ENCODE assay signal across 1 cellular context in the genomic region with DNA sequence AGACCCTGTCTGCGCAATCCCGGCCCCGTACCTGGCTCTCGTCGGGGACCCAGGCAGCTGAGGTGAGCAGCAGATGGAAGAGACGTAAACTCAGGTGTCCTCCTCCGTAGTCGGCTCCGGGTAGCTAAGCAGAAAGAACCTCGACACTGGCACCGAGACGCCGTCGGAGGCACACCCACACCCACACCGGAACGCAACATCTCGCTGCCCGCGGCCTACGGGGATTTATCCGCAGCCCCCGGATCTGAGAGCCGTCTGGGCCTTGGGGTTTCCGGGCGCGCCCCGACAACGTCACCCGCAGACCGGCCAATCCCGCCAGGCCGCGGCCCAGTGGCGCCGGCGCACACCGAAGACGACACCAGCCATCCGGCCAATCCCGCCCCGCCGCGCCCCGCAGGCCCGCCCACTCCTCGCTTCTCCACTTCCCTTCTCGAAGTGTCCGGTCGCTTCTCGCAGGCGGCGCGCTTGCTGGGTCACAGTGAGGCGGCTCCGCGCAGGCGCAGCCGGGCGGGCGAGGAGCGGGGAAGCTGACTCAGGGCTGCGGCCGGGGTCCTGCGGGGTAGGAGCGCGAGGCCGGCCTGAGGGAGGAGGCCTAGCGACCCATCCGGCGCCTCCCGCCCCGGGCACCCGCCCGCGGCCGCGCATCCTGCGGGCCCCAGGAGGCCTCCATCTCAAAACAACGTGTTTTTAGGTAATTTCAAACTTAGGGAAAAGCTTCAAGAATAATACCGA.
A peak's percentile ranks its signal among the peaks of the same experiment; 100 is the strongest.
TF ChIP-seq lines count a peak whose summit lies in the region.

A gene with protein sequence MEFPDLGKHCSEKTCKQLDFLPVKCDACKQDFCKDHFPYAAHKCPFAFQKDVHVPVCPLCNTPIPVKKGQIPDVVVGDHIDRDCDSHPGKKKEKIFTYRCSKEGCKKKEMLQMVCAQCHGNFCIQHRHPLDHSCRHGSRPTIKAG (minus strand): TSS at position 264 of the 732 bp plus-strand sequence. CDS start 1,984 bp downstream, outside the sequence.

TF ChIP-seq in HepG2, 621 proteins besides CTCF, POLR2A, EP300 and RAD21 (continued from another document and continues in another):
- TF ChIP-seq, protein P1, sequence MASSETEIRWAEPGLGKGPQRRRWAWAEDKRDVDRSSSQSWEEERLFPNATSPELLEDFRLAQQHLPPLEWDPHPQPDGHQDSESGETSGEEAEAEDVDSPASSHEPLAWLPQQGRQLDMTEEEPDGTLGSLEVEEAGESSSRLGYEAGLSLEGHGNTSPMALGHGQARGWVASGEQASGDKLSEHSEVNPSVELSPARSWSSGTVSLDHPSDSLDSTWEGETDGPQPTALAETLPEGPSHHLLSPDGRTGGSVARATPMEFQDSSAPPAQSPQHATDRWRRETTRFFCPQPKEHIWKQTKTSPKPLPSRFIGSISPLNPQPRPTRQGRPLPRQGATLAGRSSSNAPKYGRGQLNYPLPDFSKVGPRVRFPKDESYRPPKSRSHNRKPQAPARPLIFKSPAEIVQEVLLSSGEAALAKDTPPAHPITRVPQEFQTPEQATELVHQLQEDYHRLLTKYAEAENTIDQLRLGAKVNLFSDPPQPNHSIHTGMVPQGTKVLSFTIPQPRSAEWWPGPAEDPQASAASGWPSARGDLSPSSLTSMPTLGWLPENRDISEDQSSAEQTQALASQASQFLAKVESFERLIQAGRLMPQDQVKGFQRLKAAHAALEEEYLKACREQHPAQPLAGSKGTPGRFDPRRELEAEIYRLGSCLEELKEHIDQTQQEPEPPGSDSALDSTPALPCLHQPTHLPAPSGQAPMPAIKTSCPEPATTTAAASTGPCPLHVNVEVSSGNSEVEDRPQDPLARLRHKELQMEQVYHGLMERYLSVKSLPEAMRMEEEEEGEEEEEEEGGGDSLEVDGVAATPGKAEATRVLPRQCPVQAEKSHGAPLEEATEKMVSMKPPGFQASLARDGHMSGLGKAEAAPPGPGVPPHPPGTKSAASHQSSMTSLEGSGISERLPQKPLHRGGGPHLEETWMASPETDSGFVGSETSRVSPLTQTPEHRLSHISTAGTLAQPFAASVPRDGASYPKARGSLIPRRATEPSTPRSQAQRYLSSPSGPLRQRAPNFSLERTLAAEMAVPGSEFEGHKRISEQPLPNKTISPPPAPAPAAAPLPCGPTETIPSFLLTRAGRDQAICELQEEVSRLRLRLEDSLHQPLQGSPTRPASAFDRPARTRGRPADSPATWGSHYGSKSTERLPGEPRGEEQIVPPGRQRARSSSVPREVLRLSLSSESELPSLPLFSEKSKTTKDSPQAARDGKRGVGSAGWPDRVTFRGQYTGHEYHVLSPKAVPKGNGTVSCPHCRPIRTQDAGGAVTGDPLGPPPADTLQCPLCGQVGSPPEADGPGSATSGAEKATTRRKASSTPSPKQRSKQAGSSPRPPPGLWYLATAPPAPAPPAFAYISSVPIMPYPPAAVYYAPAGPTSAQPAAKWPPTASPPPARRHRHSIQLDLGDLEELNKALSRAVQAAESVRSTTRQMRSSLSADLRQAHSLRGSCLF (CRISPR knock-in tag; IDR thresholded peaks at IDR 0.05; ENCODE audit: borderline replicate concordance) = no peak
- TF ChIP-seq FOXO1 (CRISPR knock-in tag; IDR thresholded peaks at IDR 0.05) = no peak
- TF ChIP-seq AGO2 (optimal IDR thresholded peaks at IDR 0.05; ENCODE audit: low read depth, low read length) = peak; percentile 91
- TF ChIP-seq ZNF17 (CRISPR knock-in tag; IDR thresholded peaks at IDR 0.05) = no peak
- peak; percentile 46; the same call in 1 of the 2 replicates for TF ChIP-seq ZSCAN12 (CRISPR knock-in tag; IDR thresholded peaks at IDR 0.05)
- no peak for TF ChIP-seq MTA3 (CRISPR knock-in tag; IDR thresholded peaks at IDR 0.05)
- TF ChIP-seq ZBTB1 (CRISPR knock-in tag; IDR thresholded peaks at IDR 0.05; ENCODE audit: borderline replicate concordance) = no peak
- TF ChIP-seq SMYD3 (CRISPR knock-in tag; IDR thresholded peaks at IDR 0.05) = no peak
- TF ChIP-seq, protein P2, sequence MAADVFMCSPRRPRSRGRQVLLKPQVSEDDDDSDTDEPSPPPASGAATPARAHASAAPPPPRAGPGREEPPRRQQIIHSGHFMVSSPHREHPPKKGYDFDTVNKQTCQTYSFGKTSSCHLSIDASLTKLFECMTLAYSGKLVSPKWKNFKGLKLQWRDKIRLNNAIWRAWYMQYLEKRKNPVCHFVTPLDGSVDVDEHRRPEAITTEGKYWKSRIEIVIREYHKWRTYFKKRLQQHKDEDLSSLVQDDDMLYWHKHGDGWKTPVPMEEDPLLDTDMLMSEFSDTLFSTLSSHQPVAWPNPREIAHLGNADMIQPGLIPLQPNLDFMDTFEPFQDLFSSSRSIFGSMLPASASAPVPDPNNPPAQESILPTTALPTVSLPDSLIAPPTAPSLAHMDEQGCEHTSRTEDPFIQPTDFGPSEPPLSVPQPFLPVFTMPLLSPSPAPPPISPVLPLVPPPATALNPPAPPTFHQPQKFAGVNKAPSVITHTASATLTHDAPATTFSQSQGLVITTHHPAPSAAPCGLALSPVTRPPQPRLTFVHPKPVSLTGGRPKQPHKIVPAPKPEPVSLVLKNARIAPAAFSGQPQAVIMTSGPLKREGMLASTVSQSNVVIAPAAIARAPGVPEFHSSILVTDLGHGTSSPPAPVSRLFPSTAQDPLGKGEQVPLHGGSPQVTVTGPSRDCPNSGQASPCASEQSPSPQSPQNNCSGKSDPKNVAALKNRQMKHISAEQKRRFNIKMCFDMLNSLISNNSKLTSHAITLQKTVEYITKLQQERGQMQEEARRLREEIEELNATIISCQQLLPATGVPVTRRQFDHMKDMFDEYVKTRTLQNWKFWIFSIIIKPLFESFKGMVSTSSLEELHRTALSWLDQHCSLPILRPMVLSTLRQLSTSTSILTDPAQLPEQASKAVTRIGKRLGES (CRISPR knock-in tag; IDR thresholded peaks at IDR 0.05; ENCODE audit: borderline replicate concordance) = no peak
- TF ChIP-seq TBL1XR1 (IDR thresholded peaks at IDR 0.05; ENCODE audit: borderline replicate concordance, low read length, partially characterized antibody) = no peak
- TF ChIP-seq PHB2 (IDR thresholded peaks at IDR 0.05; ENCODE audit: partially characterized antibody) = no peak
- no peak for TF ChIP-seq ZNF562 (CRISPR knock-in tag; IDR thresholded peaks at IDR 0.05; ENCODE audit: borderline replicate concordance)
- peak; percentile 85 for TF ChIP-seq SPEN (CRISPR knock-in tag; IDR thresholded peaks at IDR 0.05; ENCODE audit: low read depth)
- no peak for TF ChIP-seq ZNF180 (CRISPR knock-in tag; IDR thresholded peaks at IDR 0.05; ENCODE audit: borderline replicate concordance, low read depth)
- TF ChIP-seq HNF4G (IDR thresholded peaks at IDR 0.05; ENCODE audit: borderline replicate concordance, low read depth, low read length) = no peak
- no peak for TF ChIP-seq HNF4G (CRISPR knock-in tag; IDR thresholded peaks at IDR 0.05; ENCODE audit: borderline replicate concordance, low read depth)
- TF ChIP-seq PCBP2 (optimal IDR thresholded peaks at IDR 0.05; ENCODE audit: low read depth, low read length, poor library complexity, severe bottlenecking) = no peak
- TF ChIP-seq ZEB1 (IDR thresholded peaks at IDR 0.05; ENCODE audit: insufficient replicate concordance, low read depth) = no peak
- no peak for TF ChIP-seq TAF15 (IDR thresholded peaks at IDR 0.05; ENCODE audit: low read depth, low read length, poor library complexity, severe bottlenecking)
- peak; percentile 94 for TF ChIP-seq ZFY (CRISPR knock-in tag; IDR thresholded peaks at IDR 0.05)
- no peak for TF ChIP-seq ZMYM3 (CRISPR knock-in tag; IDR thresholded peaks at IDR 0.05)
- TF ChIP-seq, protein P3, sequence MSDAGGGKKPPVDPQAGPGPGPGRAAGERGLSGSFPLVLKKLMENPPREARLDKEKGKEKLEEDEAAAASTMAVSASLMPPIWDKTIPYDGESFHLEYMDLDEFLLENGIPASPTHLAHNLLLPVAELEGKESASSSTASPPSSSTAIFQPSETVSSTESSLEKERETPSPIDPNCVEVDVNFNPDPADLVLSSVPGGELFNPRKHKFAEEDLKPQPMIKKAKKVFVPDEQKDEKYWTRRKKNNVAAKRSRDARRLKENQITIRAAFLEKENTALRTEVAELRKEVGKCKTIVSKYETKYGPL (CRISPR knock-in tag; IDR thresholded peaks at IDR 0.05) = no peak
- peak; percentile 85; the same call in 1 of the 2 replicates for TF ChIP-seq ZZZ3 (CRISPR knock-in tag; IDR thresholded peaks at IDR 0.05; ENCODE audit: borderline replicate concordance)
- no peak for TF ChIP-seq ZNF282 (IDR thresholded peaks at IDR 0.05; ENCODE audit: partially characterized antibody)
- TF ChIP-seq ZNF34 (CRISPR knock-in tag; IDR thresholded peaks at IDR 0.05; ENCODE audit: borderline replicate concordance) = no peak
- TF ChIP-seq TCF12 (IDR thresholded peaks at IDR 0.05) = no peak
- no peak for TF ChIP-seq TCF12 (CRISPR knock-in tag; IDR thresholded peaks at IDR 0.05)
- no peak for TF ChIP-seq ZNF672 (CRISPR knock-in tag; IDR thresholded peaks at IDR 0.05)
- TF ChIP-seq ZFP82 (CRISPR knock-in tag; IDR thresholded peaks at IDR 0.05; ENCODE audit: borderline replicate concordance) = no peak
- TF ChIP-seq NFKBIZ (CRISPR knock-in tag; IDR thresholded peaks at IDR 0.05) = no peak
- no peak for TF ChIP-seq NFE2L2 (IDR thresholded peaks at IDR 0.05; ENCODE audit: low read length)
- TF ChIP-seq ZNF530 (CRISPR knock-in tag; IDR thresholded peaks at IDR 0.05; ENCODE audit: low read depth) = no peak
- peak; percentile 24; the same call in 1 of the 2 replicates for TF ChIP-seq KLF15 (CRISPR knock-in tag; IDR thresholded peaks at IDR 0.05; ENCODE audit: borderline replicate concordance)
- TF ChIP-seq, protein P4, sequence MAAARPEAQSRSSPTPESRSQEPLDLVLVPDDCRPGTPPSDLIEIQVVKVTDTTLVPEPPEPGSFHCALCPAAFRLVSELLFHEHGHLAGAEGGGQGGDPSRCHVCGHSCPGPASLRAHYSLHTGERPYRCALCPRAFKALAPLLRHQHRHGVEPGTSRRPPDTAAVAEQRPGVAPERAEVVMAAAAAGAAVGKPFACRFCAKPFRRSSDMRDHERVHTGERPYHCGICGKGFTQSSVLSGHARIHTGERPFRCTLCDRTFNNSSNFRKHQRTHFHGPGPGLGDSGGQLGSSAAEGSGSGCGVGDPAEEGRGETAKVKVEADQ (CRISPR knock-in tag; IDR thresholded peaks at IDR 0.05; ENCODE audit: borderline replicate concordance) = no peak
- TF ChIP-seq NAIF1 (CRISPR knock-in tag; IDR thresholded peaks at IDR 0.05; ENCODE audit: borderline replicate concordance) = no peak
- 0 out of 2 replicates have a peak, but pooled peaks have one; percentile 21 for TF ChIP-seq ZNF333 (CRISPR knock-in tag; IDR thresholded peaks at IDR 0.05; ENCODE audit: borderline replicate concordance)
- TF ChIP-seq, protein P5, sequence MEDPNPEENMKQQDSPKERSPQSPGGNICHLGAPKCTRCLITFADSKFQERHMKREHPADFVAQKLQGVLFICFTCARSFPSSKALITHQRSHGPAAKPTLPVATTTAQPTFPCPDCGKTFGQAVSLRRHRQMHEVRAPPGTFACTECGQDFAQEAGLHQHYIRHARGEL (CRISPR knock-in tag; IDR thresholded peaks at IDR 0.05) = no peak
- TF ChIP-seq, protein P6, sequence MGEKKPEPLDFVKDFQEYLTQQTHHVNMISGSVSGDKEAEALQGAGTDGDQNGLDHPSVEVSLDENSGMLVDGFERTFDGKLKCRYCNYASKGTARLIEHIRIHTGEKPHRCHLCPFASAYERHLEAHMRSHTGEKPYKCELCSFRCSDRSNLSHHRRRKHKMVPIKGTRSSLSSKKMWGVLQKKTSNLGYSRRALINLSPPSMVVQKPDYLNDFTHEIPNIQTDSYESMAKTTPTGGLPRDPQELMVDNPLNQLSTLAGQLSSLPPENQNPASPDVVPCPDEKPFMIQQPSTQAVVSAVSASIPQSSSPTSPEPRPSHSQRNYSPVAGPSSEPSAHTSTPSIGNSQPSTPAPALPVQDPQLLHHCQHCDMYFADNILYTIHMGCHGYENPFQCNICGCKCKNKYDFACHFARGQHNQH (CRISPR knock-in tag; IDR thresholded peaks at IDR 0.05) = peak; percentile 32
- TF ChIP-seq ZNF564 (CRISPR knock-in tag; IDR thresholded peaks at IDR 0.05) = peak; percentile 65; the same call in 1 of the 2 replicates
- no peak for TF ChIP-seq TEAD3 (CRISPR knock-in tag; optimal IDR thresholded peaks at IDR 0.05; ENCODE audit: borderline replicate concordance)
- TF ChIP-seq SP4 (CRISPR knock-in tag; IDR thresholded peaks at IDR 0.05) = peak; percentile 97
- no peak for TF ChIP-seq ATAD3A (CRISPR knock-in tag; IDR thresholded peaks at IDR 0.05)
- TF ChIP-seq ZNF432 (CRISPR knock-in tag; IDR thresholded peaks at IDR 0.05; ENCODE audit: borderline replicate concordance) = no peak
- TF ChIP-seq, protein P7, sequence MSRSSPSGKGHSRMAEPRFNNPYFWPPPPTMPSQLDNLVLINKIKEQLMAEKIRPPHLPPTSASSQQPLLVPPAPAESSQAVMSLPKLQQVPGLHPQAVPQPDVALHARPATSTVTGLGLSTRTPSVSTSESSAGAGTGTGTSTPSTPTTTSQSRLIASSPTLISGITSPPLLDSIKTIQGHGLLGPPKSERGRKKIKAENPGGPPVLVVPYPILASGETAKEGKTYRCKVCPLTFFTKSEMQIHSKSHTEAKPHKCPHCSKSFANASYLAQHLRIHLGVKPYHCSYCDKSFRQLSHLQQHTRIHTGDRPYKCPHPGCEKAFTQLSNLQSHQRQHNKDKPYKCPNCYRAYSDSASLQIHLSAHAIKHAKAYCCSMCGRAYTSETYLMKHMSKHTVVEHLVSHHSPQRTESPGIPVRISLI (CRISPR knock-in tag; IDR thresholded peaks at IDR 0.05; ENCODE audit: borderline replicate concordance) = 0 out of 2 replicates have a peak, but pooled peaks have one; percentile 6
- TF ChIP-seq, protein P8, sequence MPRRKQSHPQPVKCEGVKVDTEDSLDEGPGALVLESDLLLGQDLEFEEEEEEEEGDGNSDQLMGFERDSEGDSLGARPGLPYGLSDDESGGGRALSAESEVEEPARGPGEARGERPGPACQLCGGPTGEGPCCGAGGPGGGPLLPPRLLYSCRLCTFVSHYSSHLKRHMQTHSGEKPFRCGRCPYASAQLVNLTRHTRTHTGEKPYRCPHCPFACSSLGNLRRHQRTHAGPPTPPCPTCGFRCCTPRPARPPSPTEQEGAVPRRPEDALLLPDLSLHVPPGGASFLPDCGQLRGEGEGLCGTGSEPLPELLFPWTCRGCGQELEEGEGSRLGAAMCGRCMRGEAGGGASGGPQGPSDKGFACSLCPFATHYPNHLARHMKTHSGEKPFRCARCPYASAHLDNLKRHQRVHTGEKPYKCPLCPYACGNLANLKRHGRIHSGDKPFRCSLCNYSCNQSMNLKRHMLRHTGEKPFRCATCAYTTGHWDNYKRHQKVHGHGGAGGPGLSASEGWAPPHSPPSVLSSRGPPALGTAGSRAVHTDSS (CRISPR knock-in tag; conservative IDR thresholded peaks at IDR 0.05) = 0 out of 2 replicates have a peak, but pooled peaks have one; percentile 35
- TF ChIP-seq HNF4A (CRISPR knock-in tag; IDR thresholded peaks at IDR 0.05) = no peak
